Comparison of ENCODE assay signal across 22 cellular contexts in the genomic region with DNA sequence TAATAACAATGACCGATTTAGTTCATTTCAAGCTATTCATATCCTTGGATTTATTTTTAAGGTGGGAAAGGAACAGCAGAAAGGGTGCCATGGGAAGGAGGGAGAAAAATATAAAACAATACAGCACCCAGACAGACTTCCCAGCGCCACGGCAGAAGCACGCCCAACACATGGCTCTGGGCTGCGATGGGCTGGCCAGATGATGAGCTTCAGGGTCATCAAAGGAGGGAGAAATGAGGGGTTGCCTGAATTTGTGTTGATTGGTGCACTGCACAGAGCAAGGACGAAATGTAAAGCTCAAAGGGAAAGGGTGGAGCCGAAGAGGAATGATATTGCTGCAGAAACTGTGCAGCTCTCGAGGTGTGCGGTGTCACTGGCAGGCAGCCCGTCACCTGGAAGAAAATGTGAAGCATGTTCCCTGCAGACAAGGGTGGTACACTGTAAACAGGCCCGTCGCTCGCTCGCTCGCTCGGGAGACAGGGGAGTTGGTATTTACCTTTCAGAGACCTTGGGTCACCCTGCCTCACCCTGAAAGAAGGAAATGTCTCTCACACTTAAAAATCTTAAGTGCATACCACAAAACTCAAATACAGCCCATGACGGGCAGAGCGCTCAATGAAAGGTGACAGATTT.
A peak's percentile ranks its signal among the peaks of the same experiment; 100 is the strongest.
DNase-seq lines count a peak whose midpoint lies in the region; ATAC-seq and TF ChIP-seq lines count a peak whose summit lies in the region.
"Had no signal": no experiment of that assay in that cellular context is flagged by ENCODE, and none has a peak within 500 bp of the region (broad histone marks: within the 10 kb centered on the region; RNA-seq: fewer than 3 reads in every experiment).

No MANE protein-coding gene starts in this region.

- H3K4me3 ChIP-seq in heart left ventricle (no peak overlapping the region), right atrium auricular region (no peak overlapping the region), neural progenitor cell (no peak overlapping the region)
- H3K4me3 ChIP-seq: K562, MG63 had no signal

- H3K4me3 Mint-ChIP-seq in neural progenitor cell: no peak overlapping the region
- H3K4me3 Mint-ChIP-seq: activated B cell treated with CpG ODN at 0.5 μM for 24 hours; activated naive CD8-positive, alpha-beta T cell treated with anti-CD3 and anti-CD28 coated beads, Interleukin-2, amount 50 U/mL, for 24 hours; memory B cell; naive B cell; stimulated activated naive CD8-positive, alpha-beta T cell treated with anti-CD3 and anti-CD28 coated beads, Interleukin-15, amount 100 ng/mL, for 72 hours had no signal

- H3K27ac ChIP-seq in heart left ventricle (no peak overlapping the region), right atrium auricular region (no peak overlapping the region), neural progenitor cell (no peak overlapping the region)

- DNase-seq in heart left ventricle (no peak), right atrium auricular region (ENCODE audit: low spot score) (no peak), kidney tubule cell (ENCODE audit: low spot score) (peak; percentile 2), neural progenitor cell (ENCODE audit: low spot score) (no peak), HuH-7 (ENCODE audit: low spot score) (no peak), COLO829 (ENCODE audit: low spot score) (no peak)
- DNase-seq: activated B cell treated with CpG ODN at 0.5 μM for 24 hours; activated CD4-positive, alpha-beta T cell treated with anti-CD3 and anti-CD28 coated beads, Interleukin-2, amount 50 U/mL, for 48 hours; activated gamma-delta T cell; activated naive CD8-positive, alpha-beta T cell treated with anti-CD3 and anti-CD28 coated beads, Interleukin-2, amount 50 U/mL, for 24 hours; cortex of kidney; GF-D8; MG63; naive B cell; NCI-H1694; NCI-H526 treated with DMSO at 0.1 percent for 48 hours; stimulated activated naive CD8-positive, alpha-beta T cell treated with anti-CD3 and anti-CD28 coated beads, Interleukin-15, amount 100 ng/mL, for 72 hours; T1000 had no signal

- H3K27me3 Mint-ChIP-seq in neural progenitor cell (ENCODE audit: insufficient read depth, low read depth): peaks cover 6% of the 10 kb centered on the region
- H3K27me3 Mint-ChIP-seq: activated B cell treated with CpG ODN at 0.5 μM for 24 hours; activated naive CD8-positive, alpha-beta T cell treated with anti-CD3 and anti-CD28 coated beads, Interleukin-2, amount 50 U/mL, for 24 hours had no signal

- TF ChIP-seq POLR2A in heart left ventricle (IDR thresholded peaks at IDR 0.05): no peak

- H3K4me1 ChIP-seq in heart left ventricle (peaks cover 0 to 25% (median 19%) of the 10 kb centered on the region in 12 donors), right atrium auricular region (peaks cover 0 to 21% of the 10 kb centered on the region in 2 donors), neural progenitor cell (peaks cover 4% of the 10 kb centered on the region)

- ATAC-seq in heart left ventricle: peak; percentile 40 to 60 (median 52)
- no peak for ATAC-seq in GM18867 (IDR thresholded peaks at IDR 0.05; ENCODE audit: unreplicated experiment)
- ATAC-seq: activated naive CD8-positive, alpha-beta T cell treated with anti-CD3 and anti-CD28 coated beads, Interleukin-2, amount 50 U/mL, for 24 hours; K562; right cardiac atrium; stimulated activated naive CD8-positive, alpha-beta T cell treated with anti-CD3 and anti-CD28 coated beads, Interleukin-15, amount 100 ng/mL, for 72 hours had no signal

- no peak overlapping the region for H3K4me2 ChIP-seq in neural progenitor cell

- peaks cover 9% of the 10 kb centered on the region for H3K4me1 Mint-ChIP-seq in neural progenitor cell
- H3K4me1 Mint-ChIP-seq: activated B cell treated with CpG ODN at 0.5 μM for 24 hours; activated naive CD8-positive, alpha-beta T cell treated with anti-CD3 and anti-CD28 coated beads, Interleukin-2, amount 50 U/mL, for 24 hours; memory B cell; naive B cell; stimulated activated naive CD8-positive, alpha-beta T cell treated with anti-CD3 and anti-CD28 coated beads, Interleukin-15, amount 100 ng/mL, for 72 hours had no signal

- no peaks in the 10 kb centered on the region for H3F3A ChIP-seq in neural progenitor cell (ENCODE audit: low read depth)

- H3K9me3 Mint-ChIP-seq in neural progenitor cell: no peaks in the 10 kb centered on the region
- H3K9me3 Mint-ChIP-seq: activated naive CD8-positive, alpha-beta T cell treated with anti-CD3 and anti-CD28 coated beads, Interleukin-2, amount 50 U/mL, for 24 hours had no signal

- WGBS in heart left ventricle, 4 donors: 68 to 78% (median 72%) methylated on average over 18 of the region's 18 CpGs

- H3K27ac Mint-ChIP-seq in neural progenitor cell: peak overlapping the region; percentile 82
- H3K27ac Mint-ChIP-seq: activated B cell treated with CpG ODN at 0.5 μM for 24 hours; activated naive CD8-positive, alpha-beta T cell treated with anti-CD3 and anti-CD28 coated beads, Interleukin-2, amount 50 U/mL, for 24 hours; memory B cell; naive B cell; stimulated activated naive CD8-positive, alpha-beta T cell treated with anti-CD3 and anti-CD28 coated beads, Interleukin-15, amount 100 ng/mL, for 72 hours had no signal

- no peaks in the 10 kb centered on the region for H4K20me1 ChIP-seq in neural progenitor cell (ENCODE audit: low read depth)

- H3K36me3 ChIP-seq in heart left ventricle: no peaks in the 10 kb centered on the region
- H3K36me3 ChIP-seq in right atrium auricular region: no peaks in the 10 kb centered on the region
- no peaks in the 10 kb centered on the region for H3K36me3 ChIP-seq in neural progenitor cell
- H3K36me3 ChIP-seq: MG63 had no signal

- intact Hi-C loops in heart left ventricle (cut with DNase I): no loop called here

- H3K9ac ChIP-seq in neural progenitor cell: no peak overlapping the region

- H3K36me3 Mint-ChIP-seq in neural progenitor cell: no peaks in the 10 kb centered on the region
- H3K36me3 Mint-ChIP-seq: naive B cell had no signal

- H3K79me2 ChIP-seq in neural progenitor cell (ENCODE audit: low read depth): no peaks in the 10 kb centered on the region

- H3K27me3 ChIP-seq in heart left ventricle: no peaks in the 10 kb centered on the region
- H3K27me3 ChIP-seq in right atrium auricular region: no peaks in the 10 kb centered on the region
- no peaks in the 10 kb centered on the region for H3K27me3 ChIP-seq in neural progenitor cell
- H3K27me3 ChIP-seq: MG63 had no signal

- TF ChIP-seq CTCF in heart left ventricle (IDR thresholded peaks at IDR 0.05) (no peak), right atrium auricular region (IDR thresholded peaks at IDR 0.05) (no peak), neural progenitor cell (IDR thresholded peaks at IDR 0.05) (no peak)

- H2AFZ ChIP-seq in neural progenitor cell (replicated peaks): no peak overlapping the region

- H3K9me3 ChIP-seq in heart left ventricle (no peaks in the 10 kb centered on the region), right atrium auricular region (no peaks in the 10 kb centered on the region), neural progenitor cell (ENCODE audit: low read depth) (no peaks in the 10 kb centered on the region)
- H3K9me3 ChIP-seq: MG63 had no signal
